10 cellular contexts compared by ENCODE assay signal in genomic region chr14:68088463-68088862, GRCh38.
A peak's percentile ranks its signal among the peaks of the same experiment; 100 is the strongest.
DNase-seq lines count a peak whose midpoint lies in the region; ATAC-seq lines count a peak whose summit lies in the region.
"Had no signal": no experiment of that assay in that cellular context is flagged by ENCODE, and none has a peak within 500 bp of the region (broad histone marks: within the 10 kb centered on the region; RNA-seq: fewer than 3 reads in every experiment).

No MANE protein-coding gene starts in this region.

- no peaks in the 10 kb centered on the region for H3K27me3 Mint-ChIP-seq in T-helper 1 cell treated with Interleukin-12 subunit alpha and Interleukin-12 subunit beta and Interleukin-4 antibody, amounts not matched to agents 30 μg/mL and 1 μg/mL, for 36 hours (ENCODE audit: low read depth)
- H3K27me3 Mint-ChIP-seq: B cell had no signal

- peaks cover 17% of the 10 kb centered on the region for H3K4me1 ChIP-seq in SJCRH30
- H3K4me1 ChIP-seq in thymus (ENCODE audit: control insufficient read depth, insufficient read depth, low read length): peaks cover 4% of the 10 kb centered on the region

- peak overlapping the region; percentile 19 for H3K27ac Mint-ChIP-seq in T-helper 1 cell treated with Interleukin-12 subunit alpha and Interleukin-12 subunit beta and Interleukin-4 antibody, amounts not matched to agents 30 μg/mL and 1 μg/mL, for 36 hours
- H3K27ac Mint-ChIP-seq: B cell had no signal

- H3K4me3 Mint-ChIP-seq in T-helper 1 cell treated with Interleukin-12 subunit alpha and Interleukin-12 subunit beta and Interleukin-4 antibody, amounts not matched to agents 30 μg/mL and 1 μg/mL, for 36 hours: no peak overlapping the region
- H3K4me3 Mint-ChIP-seq: B cell, HFFc6 had no signal

- peaks cover 4% of the 10 kb centered on the region for H3K4me1 Mint-ChIP-seq in T-helper 1 cell treated with Interleukin-12 subunit alpha and Interleukin-12 subunit beta and Interleukin-4 antibody, amounts not matched to agents 30 μg/mL and 1 μg/mL, for 36 hours (ENCODE audit: low read depth)

- H3K27me3 ChIP-seq in SJCRH30 (no peaks in the 10 kb centered on the region), thymus (ENCODE audit: control insufficient read depth, insufficient read depth) (no peaks in the 10 kb centered on the region)

- no peaks in the 10 kb centered on the region for H3K36me3 Mint-ChIP-seq in T-helper 1 cell treated with Interleukin-12 subunit alpha and Interleukin-12 subunit beta and Interleukin-4 antibody, amounts not matched to agents 30 μg/mL and 1 μg/mL, for 36 hours (ENCODE audit: low read depth)

- 56% methylated on average over 5 of the region's 5 CpGs for WGBS in thymus

- H3K36me3 ChIP-seq in SJCRH30 (no peaks in the 10 kb centered on the region), thymus (ENCODE audit: control insufficient read depth, insufficient read depth) (no peaks in the 10 kb centered on the region)

- H3K4me3 ChIP-seq in SJCRH30 (peak overlapping the region; percentile 56), thymus (ENCODE audit: low read length) (no peak overlapping the region)

- no peak for ATAC-seq in HG03565 (IDR thresholded peaks at IDR 0.05; ENCODE audit: unreplicated experiment)

- H3K27ac ChIP-seq in SJCRH30 (peak overlapping the region; percentile 99), thymus (ENCODE audit: low read depth) (peak overlapping the region; percentile 55)

- no peaks in the 10 kb centered on the region for H3K9me3 Mint-ChIP-seq in T-helper 1 cell treated with Interleukin-12 subunit alpha and Interleukin-12 subunit beta and Interleukin-4 antibody, amounts not matched to agents 30 μg/mL and 1 μg/mL, for 36 hours

- H3K9me3 ChIP-seq in SJCRH30 (replicated peaks): no peaks in the 10 kb centered on the region
- H3K9me3 ChIP-seq in thymus (ENCODE audit: control insufficient read depth): no peaks in the 10 kb centered on the region

- DNase-seq in T-helper 1 cell (no peak), SJCRH30 (peak; percentile 79 to 88), kidney glomerular epithelial cell (lab: John Stamatoyannopoulos, UW) (peak; percentile 39), amniotic stem cell (lab: John Stamatoyannopoulos, UW) (no peak)
- no peak for DNase-seq in stimulated activated CD4-positive, alpha-beta T cell treated with anti-CD3 and anti-CD28 coated beads, Interleukin-4, amount 100 ng/mL, for 1 hour

Comparison
In these comparisons a context has a peak if more than half of its experiments do, and no peak if none do; other contexts are left out.
1. DNase-seq: peak in SJCRH30 (2 of 2) and kidney glomerular epithelial cell (single experiment); none in T-helper 1 cell (0 of 5), amniotic stem cell (single experiment) and stimulated activated CD4-positive, alpha-beta T cell treated with anti-CD3 and anti-CD28 coated beads, Interleukin-4, amount 100 ng/mL, for 1 hour (single experiment).